In genomic region chr6:113526553-113526952, GRCh38 we compare ENCODE assay signal across 1 cellular context.
TF ChIP-seq lines count a peak whose summit lies in the region.

No MANE protein-coding gene starts in this region.

TF ChIP-seq in WTC11, 78 proteins besides CTCF, POLR2A, EP300 and RAD21 (continued from another document):
- TF ChIP-seq FOXP4 (CRISPR knock-in tag; IDR thresholded peaks at IDR 0.05) (no peak), JUN (CRISPR knock-in tag; IDR thresholded peaks at IDR 0.05) (no peak), CREB1 (CRISPR knock-in tag; IDR thresholded peaks at IDR 0.05) (no peak), NFYB (CRISPR knock-in tag; conservative IDR thresholded peaks at IDR 0.05; ENCODE audit: low read depth) (no peak)
